In genomic region chr19:15298847-15299567, GRCh38 we compare ENCODE assay signal across 1 cellular context.
A peak's percentile ranks its signal among the peaks of the same experiment; 100 is the strongest.
TF ChIP-seq lines count a peak whose summit lies in the region.

No MANE protein-coding gene starts in this region.

TF ChIP-seq in H1, 55 proteins besides CTCF, POLR2A, EP300 and RAD21:
- TF ChIP-seq SIRT6 (IDR thresholded peaks at IDR 0.05; ENCODE audit: low read length) (no peak), JUND (IDR thresholded peaks at IDR 0.05; ENCODE audit: low read length) (no peak), YY1 (IDR thresholded peaks at IDR 0.05; ENCODE audit: low read depth, low read length) (0 out of 2 replicates have a peak, but pooled peaks have one; percentile 47)
- TF ChIP-seq, protein P1, sequence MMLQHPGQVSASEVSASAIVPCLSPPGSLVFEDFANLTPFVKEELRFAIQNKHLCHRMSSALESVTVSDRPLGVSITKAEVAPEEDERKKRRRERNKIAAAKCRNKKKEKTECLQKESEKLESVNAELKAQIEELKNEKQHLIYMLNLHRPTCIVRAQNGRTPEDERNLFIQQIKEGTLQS (IDR thresholded peaks at IDR 0.05; ENCODE audit: insufficient read depth, low read depth, low read length): no peak
